In genomic region chr13:36778083-36778671, GRCh38 we compare ENCODE assay signal across 12 cellular contexts. TPM values are rescaled to one million over a fixed set of nuclear protein-coding genes. Genes with fewer than 3 reads are reported as not detected.
DNase-seq lines count a peak whose midpoint lies in the region; ATAC-seq and TF ChIP-seq lines count a peak whose summit lies in the region.
"Had no signal": no experiment of that assay in that cellular context is flagged by ENCODE, and none has a peak within 500 bp of the region (broad histone marks: within the 10 kb centered on the region; RNA-seq: fewer than 3 reads in every experiment).

No MANE protein-coding gene starts in this region.

- peaks cover 24% of the 10 kb centered on the region for H3K4me1 Mint-ChIP-seq in endodermal cell

- peak; percentile 54 for DNase-seq in GM12865 (ENCODE audit: low read depth)
- peak; percentile 89 for DNase-seq in endodermal cell
- no peak for DNase-seq in osteoblast (ENCODE audit: insufficient read length, low spot score, missing footprints)
- no peak for DNase-seq in uterus
- DNase-seq in nucleus accumbens (lab: John Stamatoyannopoulos, UW), result no peak
- DNase-seq in stimulated activated naive CD4-positive, alpha-beta T cell (lab: John Stamatoyannopoulos, UW), result no peak
- DNase-seq in NCI-H1092 (lab: John Stamatoyannopoulos, UW), result no peak
- DNase-seq: KG1, small intestine, substantia nigra had no signal

- no peak overlapping the region for H3K4me3 Mint-ChIP-seq in endodermal cell

- no peak overlapping the region for H2AFZ ChIP-seq in osteoblast (ENCODE audit: low read length)

- no peaks in the 10 kb centered on the region for H3K36me3 Mint-ChIP-seq in endodermal cell (ENCODE audit: low read depth)

- no peaks in the 10 kb centered on the region for H3K79me2 ChIP-seq in osteoblast (ENCODE audit: insufficient read depth, low read length)

- H3K27ac ChIP-seq in endodermal cell (ENCODE audit: low read depth, low read length), result peak overlapping the region; percentile 87
- H3K27ac ChIP-seq in osteoblast (ENCODE audit: low read depth, low read length), result no peak overlapping the region
- no peak overlapping the region for H3K27ac ChIP-seq in uterus
- H3K27ac ChIP-seq: breast epithelium had no signal

- H3K27me3 Mint-ChIP-seq in endodermal cell (ENCODE audit: insufficient read depth), result no peaks in the 10 kb centered on the region

- H3K9me3 ChIP-seq in endodermal cell (ENCODE audit: control insufficient read depth, low read length), result no peaks in the 10 kb centered on the region
- no peaks in the 10 kb centered on the region for H3K9me3 ChIP-seq in osteoblast (ENCODE audit: low read depth, low read length)
- H3K9me3 ChIP-seq in uterus, result no peaks in the 10 kb centered on the region
- H3K9me3 ChIP-seq: breast epithelium had no signal

- no peaks in the 10 kb centered on the region for H3K9me3 Mint-ChIP-seq in endodermal cell

- peak overlapping the region; percentile 86 for H3K27ac Mint-ChIP-seq in endodermal cell

- peak; percentile 51 for ATAC-seq in HG03565 (IDR thresholded peaks at IDR 0.05; ENCODE audit: unreplicated experiment)

- H3K4me1 ChIP-seq in endodermal cell (ENCODE audit: control insufficient read depth, insufficient read depth, low read length), result peaks cover 15% of the 10 kb centered on the region
- no peaks in the 10 kb centered on the region for H3K4me1 ChIP-seq in osteoblast (ENCODE audit: insufficient read depth, low read length)
- H3K4me1 ChIP-seq in uterus, result no peaks in the 10 kb centered on the region
- H3K4me1 ChIP-seq: breast epithelium had no signal

- TF ChIP-seq CTCF in GM12865 (IDR thresholded peaks at IDR 0.05; ENCODE audit: insufficient read depth, low read depth, low read length, missing control alignments) (no peak), endodermal cell (conservative IDR thresholded peaks at IDR 0.05) (no peak), osteoblast (IDR thresholded peaks at IDR 0.05; ENCODE audit: extremely low read depth, low read depth, low read length) (no peak), uterus (IDR thresholded peaks at IDR 0.05) (no peak)

- H3K36me3 ChIP-seq in endodermal cell (ENCODE audit: control insufficient read depth, insufficient read depth, low read length), result no peaks in the 10 kb centered on the region
- no peaks in the 10 kb centered on the region for H3K36me3 ChIP-seq in osteoblast (ENCODE audit: insufficient read depth, low read length)
- no peaks in the 10 kb centered on the region for H3K36me3 ChIP-seq in uterus
- H3K36me3 ChIP-seq: breast epithelium had no signal

- peak overlapping the region; percentile 60 for H3K4me2 ChIP-seq in osteoblast (ENCODE audit: insufficient read depth, low read length)

- TF ChIP-seq POLR2A in uterus (IDR thresholded peaks at IDR 0.05), result no peak

- 30 to 42% methylated on average over 2 to 6 of the region's 8 CpGs for WGBS in endodermal cell (ENCODE audit: insufficient coverage in 1 of 2, insufficient read length in 1 of 2), 2 experiments

- peak overlapping the region; percentile 67 for H3K9ac ChIP-seq in endodermal cell (ENCODE audit: extremely low read depth, low read length, poor library complexity, severe bottlenecking)

- no peaks in the 10 kb centered on the region for H4K20me1 ChIP-seq in osteoblast (ENCODE audit: insufficient read depth, low read length)

- no peaks in the 10 kb centered on the region for H3K27me3 ChIP-seq in endodermal cell (ENCODE audit: control insufficient read depth, insufficient read depth, low read length, poor library complexity, severe bottlenecking)
- peaks cover 15% of the 10 kb centered on the region for H3K27me3 ChIP-seq in osteoblast (ENCODE audit: insufficient read depth, low read length)
- H3K27me3 ChIP-seq in uterus, result no peaks in the 10 kb centered on the region
- H3K27me3 ChIP-seq: breast epithelium had no signal

- H3K4me3 ChIP-seq in GM12865 (ENCODE audit: low read depth, low read length) (no peak overlapping the region), endodermal cell (ENCODE audit: low read length) (peak overlapping the region; percentile 54), osteoblast (ENCODE audit: insufficient read depth, low read length) (no peak overlapping the region), uterus (no peak overlapping the region)
- H3K4me3 ChIP-seq: breast epithelium had no signal

- intact Hi-C loops in uterus (cut with DNase I; ENCODE audit: low total_unique reads), result no loop called here

RNA-seq across cellular contexts. Expression of gene RFXAP, which starts 40.8 kb away (rescaled TPM):
- total RNA-seq in endodermal cell (1 to 10 TPM; 8.9 to 9.7 TPM), osteoblast (2.9 and 3.8 TPM in 2 replicates), uterus (10 to 100 TPM in 3 of 4 donors, 1 to 10 TPM in 1; 5.4 to 15.6 (median 12.0) TPM)
- 11.9 TPM for polyA plus RNA-seq in endodermal cell (2013, experiment 1 of 2)
- 11.1 TPM for polyA plus RNA-seq in endodermal cell (2013, experiment 2 of 2)

Comparison
In these comparisons a context has a peak if more than half of its experiments do, and no peak if none do; other contexts are left out.
1. DNase-seq: peak in GM12865 (single experiment) and endodermal cell (single experiment); none in osteoblast (single experiment), uterus (0 of 2), nucleus accumbens (0 of 56), stimulated activated naive CD4-positive, alpha-beta T cell (0 of 6) and NCI-H1092 (single experiment).